ENCODE assay signal across 12 cellular contexts in genomic region chr17:49249292-49249794, GRCh38. TPM values are rescaled to one million over a fixed set of nuclear protein-coding genes. Genes with fewer than 3 reads are reported as not detected.
A peak's percentile ranks its signal among the peaks of the same experiment; 100 is the strongest.
DNase-seq lines count a peak whose midpoint lies in the region; ATAC-seq, FAIRE-seq and TF ChIP-seq lines count a peak whose summit lies in the region.
"Had no signal": no experiment of that assay in that cellular context is flagged by ENCODE, and none has a peak within 500 bp of the region (broad histone marks: within the 10 kb centered on the region; RNA-seq: fewer than 3 reads in every experiment).

No MANE protein-coding gene starts in this region.

- CTCF ChIA-PET in GM12878 (lab: Yijun Ruan, JAX) (no interaction called here), GM10248 (lab: Yijun Ruan, JAX) (interaction anchor here (0.9 to 1.2 kb wide), 2 partner anchors 22 to 27 kb away, joined by 3 read pairs; no protein-coding TSS in a partner anchor)

- RAD21 ChIA-PET in GM12878 (lab: Charles Lee; ENCODE audit: unreplicated experiment): no interaction called here

- no TSS peak for BruUV-seq in GM12878 (replicated peaks; lab: Mats Ljungman, UMichigan)

- no peak for TF ChIP-seq CTCF in AG10803 (conservative IDR thresholded peaks at IDR 0.05; ENCODE audit: low read length)
- TF ChIP-seq CTCF in GM12878 (IDR thresholded peaks at IDR 0.05 in 2 of 3, conservative IDR thresholded peaks at IDR 0.05 in 1 of 3; ENCODE audit: control insufficient read depth in 2 of 3, extremely low read depth in 1 of 3, insufficient read depth in 1 of 3, low read depth in 3 of 3, low read length in 3 of 3): no peak
- TF ChIP-seq CTCF in esophagus muscularis mucosa (IDR thresholded peaks at IDR 0.05): no peak
- TF ChIP-seq CTCF in GM10248 (IDR thresholded peaks at IDR 0.05; ENCODE audit: control extremely low read depth, extremely low read depth, low read depth, missing control alignments): no peak

- H2BK5ac ChIP-seq in mesenchymal stem cell (ENCODE audit: low read depth, low read length, poor library complexity, severe bottlenecking): no peak overlapping the region

- H2BK15ac ChIP-seq in mesenchymal stem cell (ENCODE audit: low read depth, poor library complexity, severe bottlenecking): no peak overlapping the region

- H2AK5ac ChIP-seq in mesenchymal stem cell (ENCODE audit: low read length, severe bottlenecking): no peak overlapping the region

- intact Hi-C loops in GM12878 (cut with micrococcal nuclease; ENCODE audit: unreplicated experiment): no loop called here
- intact Hi-C loops in esophagus muscularis mucosa (cut with DNase I): no loop called here

- SMC1A ChIA-PET in GM12878 (lab: Charles Lee; ENCODE audit: uncharacterized antibody, unreplicated experiment): interaction anchor here (0.5 to 1.1 kb wide), 2 partner anchors 70 to 71 kb away, joined by 3 to 4 read pairs; no protein-coding TSS in a partner anchor

- TF ChIP-seq RAD21 in GM12878 (IDR thresholded peaks at IDR 0.05; ENCODE audit: insufficient read depth, low read depth, low read length): no peak

- H3K27ac ChIP-seq in GM12878 (ENCODE audit: control insufficient read depth, insufficient read depth) (no peak overlapping the region), mesenchymal stem cell (ENCODE audit: low read length, poor library complexity, severe bottlenecking) (no peak overlapping the region), esophagus muscularis mucosa (replicated peaks in 1 of 4) (no peak overlapping the region)

- H4K91ac ChIP-seq in mesenchymal stem cell (ENCODE audit: low read length): peak overlapping the region; percentile 53

- H3K79me1 ChIP-seq in mesenchymal stem cell (replicated peaks; ENCODE audit: low read length, poor library complexity, severe bottlenecking): no peaks in the 10 kb centered on the region

- no peaks in the 10 kb centered on the region for H3K4me1 ChIP-seq in GM12878 (ENCODE audit: control insufficient read depth, insufficient read depth, low read length)
- peaks cover 7% of the 10 kb centered on the region for H3K4me1 ChIP-seq in mesenchymal stem cell (ENCODE audit: control insufficient read depth, insufficient read depth, low read depth, low read length)
- H3K4me1 ChIP-seq in HAP-1: no peaks in the 10 kb centered on the region
- peaks cover 5 to 7% (median 6%) of the 10 kb centered on the region in 4 donors for H3K4me1 ChIP-seq in esophagus muscularis mucosa

- H3K4ac ChIP-seq in mesenchymal stem cell (ENCODE audit: low read depth in 1 of 2, low read length in 2 of 2): no peak overlapping the region

- no peaks in the 10 kb centered on the region for H4K20me1 ChIP-seq in GM12878 (ENCODE audit: control insufficient read depth, insufficient read depth)

- in situ Hi-C loops in GM12878 (cut with MboI) (no loop called here), HAP-1 (cut with MboI; ENCODE audit: low sequenced_read_pairs) (no loop called here)

- no peaks in the 10 kb centered on the region for H3K9me3 ChIP-seq in GM12878 (replicated peaks; ENCODE audit: control insufficient read depth, insufficient read depth, low read length)
- H3K9me3 ChIP-seq in mesenchymal stem cell (ENCODE audit: control insufficient read depth, low read length): no peaks in the 10 kb centered on the region
- H3K9me3 ChIP-seq in HAP-1: no peaks in the 10 kb centered on the region
- no peaks in the 10 kb centered on the region for H3K9me3 ChIP-seq in esophagus muscularis mucosa

- H3K36me3 ChIP-seq in GM12878 (ENCODE audit: control insufficient read depth in 2 of 2, insufficient read depth in 2 of 2, low read length in 1 of 2) (no peaks in the 10 kb centered on the region), mesenchymal stem cell (ENCODE audit: control insufficient read depth in 1 of 2, insufficient read depth in 2 of 2, low read depth in 1 of 2, low read length in 2 of 2) (no peaks in the 10 kb centered on the region), HAP-1 (replicated peaks) (no peaks in the 10 kb centered on the region), esophagus muscularis mucosa (no peaks in the 10 kb centered on the region)

- no peaks in the 10 kb centered on the region for H3K79me2 ChIP-seq in GM12878 (ENCODE audit: control insufficient read depth, insufficient read depth, low read length)

- no peak overlapping the region for H3K4me2 ChIP-seq in GM12878 (ENCODE audit: control insufficient read depth, insufficient read depth)
- no peak overlapping the region for H3K4me2 ChIP-seq in mesenchymal stem cell (ENCODE audit: low read length, poor library complexity, severe bottlenecking)

- POLR2A ChIA-PET in GM12878 (lab: Charles Lee): no interaction called here
- POLR2A ChIA-PET in GM10248 (lab: Yijun Ruan, JAX): no interaction called here

- WGBS in GM12878 (ENCODE audit: insufficient coverage, insufficient replicate concordance, low lambda C conversion rate, missing lambda C conversion rate): under 1% methylated on average over 10 of the region's 10 CpGs
- WGBS in mesenchymal stem cell: 68% methylated on average over 10 of the region's 10 CpGs
- WGBS in esophagus muscularis mucosa: 20% methylated on average over 3 of the region's 10 CpGs

- H3K9ac ChIP-seq in GM12878 (ENCODE audit: control insufficient read depth, insufficient read depth, low read length) (no peak overlapping the region), mesenchymal stem cell (ENCODE audit: low read length) (no peak overlapping the region)

- H3K23ac ChIP-seq in mesenchymal stem cell (ENCODE audit: low read length in 2 of 2): no peak overlapping the region

- TF ChIP-seq POLR2A in GM12878 (IDR thresholded peaks at IDR 0.05; ENCODE audit: low read depth, low read length) (no peak), esophagus muscularis mucosa (IDR thresholded peaks at IDR 0.05; ENCODE audit: low read depth) (no peak)

- H2BK12ac ChIP-seq in mesenchymal stem cell (ENCODE audit: low read length in 2 of 2): no peak overlapping the region

- ATAC-seq in GM12878 (peak; percentile 21; the same call in 2 of the 3 replicates), HG02973 (IDR thresholded peaks at IDR 0.05; ENCODE audit: unreplicated experiment) (no peak)

- H3K14ac ChIP-seq in mesenchymal stem cell (ENCODE audit: low read length in 2 of 2): no peak overlapping the region

- FAIRE-seq in GM12878 (lab: Jason Lieb, UNC): no peak

- H2BK120ac ChIP-seq in mesenchymal stem cell (ENCODE audit: low read depth, low read length): no peak overlapping the region

- H3K27me3 ChIP-seq in GM12878 (replicated peaks in 1 of 2; ENCODE audit: control insufficient read depth in 2 of 2, insufficient read depth in 2 of 2, low read length in 1 of 2) (peaks cover 2% of the 10 kb centered on the region in 2 experiments; a peak in 3 of 4 replicates), mesenchymal stem cell (ENCODE audit: control insufficient read depth in 1 of 2, insufficient read depth in 1 of 2, low read length in 2 of 2) (peaks cover 0 to 33% of the 10 kb centered on the region in 2 experiments), HAP-1 (ENCODE audit: low read depth) (no peaks in the 10 kb centered on the region), esophagus muscularis mucosa (peaks cover 0 to 18% (median 0%) of the 10 kb centered on the region in 4 donors)

- H3K4me3 ChIP-seq in AG10803 (ENCODE audit: low read length): no peak overlapping the region
- H3K4me3 ChIP-seq in GM12878: no peak overlapping the region
- H3K4me3 ChIP-seq in mesenchymal stem cell (ENCODE audit: insufficient read depth in 1 of 2, low read depth in 1 of 2, low read length in 2 of 2): no peak overlapping the region
- H3K4me3 ChIP-seq in HAP-1: no peak overlapping the region
- H3K4me3 ChIP-seq in esophagus muscularis mucosa: no peak overlapping the region

- H3K18ac ChIP-seq in mesenchymal stem cell (ENCODE audit: low read depth in 1 of 2, low read length in 2 of 2): peak overlapping the region in 1 of 2 experiments; percentile 15

- no peak overlapping the region for H2AFZ ChIP-seq in GM12878 (ENCODE audit: control insufficient read depth, low read depth, low read length)
- no peak overlapping the region for H2AFZ ChIP-seq in mesenchymal stem cell (ENCODE audit: low read depth, low read length)

- DNase-seq in AG10803 (ENCODE audit: low read depth) (peak; percentile 40), M059J (ENCODE audit: low read depth) (peak; percentile 49), GM12878 (ENCODE audit: low read depth, low spot score) (no peak), mesenchymal stem cell (no peak), HAP-1 (ENCODE audit: low spot score in 2 of 2) (no peak), esophagus muscularis mucosa (ENCODE audit: extremely low spot score) (no peak), GM10248 (ENCODE audit: extremely low spot score) (no peak)
- DNase-seq: activated CD4-positive, alpha-beta T cell treated with anti-CD3 and anti-CD28 coated beads for 4 hours; activated effector memory CD4-positive, alpha-beta T cell treated with Interleukin-2 at 50 U/mL for 16 hours; cortex of kidney; NCI-H187 had no signal

- H4K8ac ChIP-seq in mesenchymal stem cell (ENCODE audit: low read length): peak overlapping the region; percentile 36

- TF ChIP-seq EP300 in GM12878 (IDR thresholded peaks at IDR 0.05; ENCODE audit: borderline replicate concordance in 1 of 2, control insufficient read depth in 1 of 2, low read depth in 2 of 2, low read length in 2 of 2) (no peak), esophagus muscularis mucosa (IDR thresholded peaks at IDR 0.05) (no peak)

RNA-seq across cellular contexts. Expression of gene PHOSPHO1, which starts 18.8 kb away (rescaled TPM):
- 0.37 TPM in 1 of 2 replicates, not detected in the other for total RNA-seq in M059J (2014; rRNA removed; shearing (Covaris generic))
- not detected in 2 replicates for total RNA-seq in GM12878 (2013; cell fraction: nucleolus; rRNA removed)
- total RNA-seq in GM12878 (2014; rRNA removed) (0.11 and 0.23 TPM in 2 replicates), GM12878 (2014; rRNA removed; fragmentation: Illumina TruSeq; extraction: Trizol) (0.09 TPM in 1 of 2 replicates, not detected in the other), GM12878 (2021) (0.21 and 0.26 TPM in 2 replicates), esophagus muscularis mucosa (1 to 10 TPM in 3 of 4 donors, not detected in 1; 1.2 to 1.5 (median 1.4) TPM)
- 0.79 TPM for polyA plus RNA-seq in GM12878 (2011; ENCODE audit: low read depth)
- polyA plus RNA-seq in GM12878 (2011; rRNA removed) (not detected in 2 replicates), GM12878 (2014; fragmentation: Illumina TruSeq; extraction: Trizol) (0.03 TPM in 1 of 2 replicates, not detected in the other), GM12878 (2014; fragmentation: Nextera tagmentation; extraction: Ambion mirVana) (under 1 TPM in 1 of 2 experiments, not detected in 1; 0.04 TPM), GM12878 (2014; rRNA removed) (0.06 TPM in 1 of 2 replicates, not detected in the other), GM12878 (2016; fragmentation: Nextera tagmentation; extraction: Ambion mirVana) (1 to 10 TPM in 1 of 2 experiments, under 1 TPM in 1; 0.84 to 1.5 TPM)
- polyA plus RNA-seq in GM12878 (2011; cell fraction: cytosol; rRNA removed): not detected in 2 replicates
- not detected in 2 replicates for polyA plus RNA-seq in GM12878 (2011; cell fraction: nucleus; rRNA removed)
- 1.3 and 1.5 TPM in 2 replicates for polyA plus RNA-seq in GM12878 (2012)
- not detected in 2 replicates for polyA minus RNA-seq in GM12878 (2011; rRNA and poly(A)+ RNA removed)
- not detected in 2 replicates for polyA minus RNA-seq in GM12878 (2011; cell fraction: cytosol; rRNA and poly(A)+ RNA removed)
- polyA minus RNA-seq in GM12878 (2011; cell fraction: nucleus; rRNA and poly(A)+ RNA removed): not detected in 2 replicates
- polyA plus RNA-seq in mesenchymal stem cell (2013, experiment 1 of 2): 0.77 TPM
- polyA plus RNA-seq in mesenchymal stem cell (2013, experiment 2 of 2): 0.81 TPM

RNA-seq across cellular contexts. Expression of gene ABI3, which starts 38.8 kb away (rescaled TPM):
- total RNA-seq in M059J (2014; rRNA removed; shearing (Covaris generic)): 0.12 TPM in 1 of 2 replicates, not detected in the other
- 150 and 188 TPM in 2 replicates for total RNA-seq in GM12878 (2013; cell fraction: nucleolus; rRNA removed)
- total RNA-seq in GM12878 (2014; rRNA removed) (44.8 and 51.9 TPM in 2 replicates), GM12878 (2014; rRNA removed; fragmentation: Illumina TruSeq; extraction: Trizol) (19.8 and 20.3 TPM in 2 replicates), GM12878 (2021) (64.8 and 67.0 TPM in 2 replicates), esophagus muscularis mucosa (1 to 10 TPM; 3.3 to 8.9 (median 6.3) TPM)
- polyA plus RNA-seq in GM12878 (2011; ENCODE audit: low read depth): 16.5 TPM
- polyA plus RNA-seq in GM12878 (2011; rRNA removed) (25.8 and 70.6 TPM in 2 replicates), GM12878 (2014; fragmentation: Illumina TruSeq; extraction: Trizol) (11.3 and 24.5 TPM in 2 replicates), GM12878 (2014; fragmentation: Nextera tagmentation; extraction: Ambion mirVana) (10 to 100 TPM; 13.4 to 21.7 TPM), GM12878 (2014; rRNA removed) (50.4 and 63.4 TPM in 2 replicates), GM12878 (2016; fragmentation: Nextera tagmentation; extraction: Ambion mirVana) (100 to 1,000 TPM; 105 to 109 TPM)
- 71.2 and 98.3 TPM in 2 replicates for polyA plus RNA-seq in GM12878 (2011; cell fraction: cytosol; rRNA removed)
- polyA plus RNA-seq in GM12878 (2011; cell fraction: nucleus; rRNA removed): 84.5 and 115 TPM in 2 replicates
- 33.9 and 42.3 TPM in 2 replicates for polyA plus RNA-seq in GM12878 (2012)
- polyA minus RNA-seq in GM12878 (2011; rRNA and poly(A)+ RNA removed): 57.6 and 93.4 TPM in 2 replicates
- 38.8 and 42.9 TPM in 2 replicates for polyA minus RNA-seq in GM12878 (2011; cell fraction: cytosol; rRNA and poly(A)+ RNA removed)
- polyA minus RNA-seq in GM12878 (2011; cell fraction: nucleus; rRNA and poly(A)+ RNA removed): 53.8 and 102 TPM in 2 replicates
- polyA plus RNA-seq in mesenchymal stem cell (2013, experiment 1 of 2): 1.5 TPM
- polyA plus RNA-seq in mesenchymal stem cell (2013, experiment 2 of 2): 1.8 TPM

RNA-seq across cellular contexts. Expression of gene GNGT2, which starts 39.0 kb away (rescaled TPM):
- 0.49 TPM in 1 of 2 replicates, not detected in the other for total RNA-seq in M059J (2014; rRNA removed; shearing (Covaris generic))
- total RNA-seq in GM12878 (2013; cell fraction: nucleolus; rRNA removed): 19.2 and 22.5 TPM in 2 replicates
- total RNA-seq in GM12878 (2014; rRNA removed): 21.4 and 23.5 TPM in 2 replicates
- total RNA-seq in GM12878 (2014; rRNA removed; fragmentation: Illumina TruSeq; extraction: Trizol): 27.1 and 29.8 TPM in 2 replicates
- total RNA-seq in GM12878 (2021): 27.5 and 27.9 TPM in 2 replicates
- 33.4 TPM for polyA plus RNA-seq in GM12878 (2011; ENCODE audit: low read depth)
- polyA plus RNA-seq in GM12878 (2011; rRNA removed): 60.0 and 65.4 TPM in 2 replicates
- 61.5 and 74.4 TPM in 2 replicates for polyA plus RNA-seq in GM12878 (2011; cell fraction: cytosol; rRNA removed)
- 22.0 and 25.7 TPM in 2 replicates for polyA plus RNA-seq in GM12878 (2011; cell fraction: nucleus; rRNA removed)
- 34.7 and 35.6 TPM in 2 replicates for polyA plus RNA-seq in GM12878 (2012)
- 53.3 and 60.4 TPM in 2 replicates for polyA plus RNA-seq in GM12878 (2014; fragmentation: Illumina TruSeq; extraction: Trizol)
- 10 to 100 TPM; 15.3 to 22.6 TPM for polyA plus RNA-seq in GM12878 (2014; fragmentation: Nextera tagmentation; extraction: Ambion mirVana)
- 30.4 and 36.5 TPM in 2 replicates for polyA plus RNA-seq in GM12878 (2014; rRNA removed)
- polyA plus RNA-seq in GM12878 (2016; fragmentation: Nextera tagmentation; extraction: Ambion mirVana): 10 to 100 TPM; 39.0 to 51.4 TPM
- 28.7 and 48.4 TPM in 2 replicates for polyA minus RNA-seq in GM12878 (2011; rRNA and poly(A)+ RNA removed)
- 11.9 and 15.9 TPM in 2 replicates for polyA minus RNA-seq in GM12878 (2011; cell fraction: cytosol; rRNA and poly(A)+ RNA removed)
- 8.4 and 8.6 TPM in 2 replicates for polyA minus RNA-seq in GM12878 (2011; cell fraction: nucleus; rRNA and poly(A)+ RNA removed)
- polyA plus RNA-seq in mesenchymal stem cell (2013, experiment 1 of 2): 0.64 TPM
- 0.75 TPM for polyA plus RNA-seq in mesenchymal stem cell (2013, experiment 2 of 2)
- 1 to 10 TPM in 2 of 4 donors, under 1 TPM in 1, not detected in 1; 0.97 to 2.2 (median 2.1) TPM for total RNA-seq in esophagus muscularis mucosa

Comparison
In these comparisons a context has a peak if more than half of its experiments do, and no peak if none do; other contexts are left out.
1. DNase-seq: peak in AG10803 (single experiment) and M059J (single experiment); none in GM12878 (single experiment), mesenchymal stem cell (single experiment), HAP-1 (0 of 2), esophagus muscularis mucosa (single experiment) and GM10248 (single experiment).
2. RNA of gene GNGT2, which starts 39.0 kb away (total RNA-seq): 19.2 to 29.8 TPM in GM12878; 0.97 to 2.2 TPM in esophagus muscularis mucosa and 0.49 TPM in M059J; every median in the first group is over 4 times any median in the second.